In genomic region chr12:27588075-27588730, GRCh38 we compare ENCODE assay signal across 8 cellular contexts.
DNase-seq lines count a peak whose midpoint lies in the region; ATAC-seq and TF ChIP-seq lines count a peak whose summit lies in the region.
"Not testable (repeated sequence)": the region's sequence is repeated elsewhere in the genome, so short reads cannot be mapped to it uniquely, and the experiment has no call there.

No MANE protein-coding gene starts in this region.

- peak overlapping the region in 2 of 3 donors; percentile 6 to 22 for H3K27ac Mint-ChIP-seq in CD4-positive, CD25-positive, alpha-beta regulatory T cell
- H3K27ac Mint-ChIP-seq in activated CD4-positive, alpha-beta T cell treated with anti-CD3 and anti-CD28 coated beads, Interleukin-2, amount 10 ng/mL, durations not matched to agents 7 days and 5 days, result peak overlapping the region; percentile 78
- H3K27ac Mint-ChIP-seq in activated naive CD4-positive, alpha-beta T cell treated with anti-CD3 and anti-CD28 coated beads, Interleukin-2, amount 50 U/mL, for 24 hours, result peak overlapping the region; percentile 84
- not testable (repeated sequence) for H3K27ac Mint-ChIP-seq in endodermal cell, type B pancreatic cell
- peak overlapping the region in 3 of 6 donors; percentile 0 to 88 (median 11) for H3K27ac Mint-ChIP-seq in naive B cell

- peak overlapping the region; percentile 26 for H3K4me3 ChIP-seq in CD4-positive, CD25-positive, alpha-beta regulatory T cell (ENCODE audit: low read depth, low read length)
- H3K4me3 ChIP-seq in MM.1S (ENCODE audit: low read length), result peak overlapping the region; percentile 42
- peak overlapping the region; percentile 68 for H3K4me3 ChIP-seq in endodermal cell (ENCODE audit: low read length)

- TF ChIP-seq CTCF in MM.1S (IDR thresholded peaks at IDR 0.05; ENCODE audit: low read length); endodermal cell (conservative IDR thresholded peaks at IDR 0.05); type B pancreatic cell (conservative IDR thresholded peaks at IDR 0.05): not testable (repeated sequence)

- POLR2A ChIA-PET in activated CD4-positive, alpha-beta T cell treated with anti-CD3 and anti-CD28 coated beads, Interleukin-2, amount 10 ng/mL, durations not matched to agents 7 days and 5 days (lab: Charles Lee), result not testable (repeated sequence)

- not testable (repeated sequence) for ATAC-seq in CD4-positive, CD25-positive, alpha-beta regulatory T cell (ENCODE audit: low read depth in 2 of 2); naive B cell (ENCODE audit: low read depth in 2 of 2)
- peak; percentile 43 for ATAC-seq in GM18868 (IDR thresholded peaks at IDR 0.05; ENCODE audit: unreplicated experiment)

- WGBS in endodermal cell (ENCODE audit: insufficient coverage in 1 of 2, insufficient read length in 1 of 2), 2 experiments, result no CpG with 5 or more reads among the region's 2 CpGs

- not testable (repeated sequence) for H3K79me2 ChIP-seq in MM.1S (ENCODE audit: low read length)

- peak overlapping the region in 3 of 4 donors; percentile 11 to 76 (median 22) for H3K4me3 Mint-ChIP-seq in CD4-positive, CD25-positive, alpha-beta regulatory T cell
- H3K4me3 Mint-ChIP-seq in activated CD4-positive, alpha-beta T cell treated with anti-CD3 and anti-CD28 coated beads, Interleukin-2, amount 10 ng/mL, durations not matched to agents 7 days and 5 days, result peak overlapping the region; percentile 41
- peak overlapping the region; percentile 63 for H3K4me3 Mint-ChIP-seq in activated naive CD4-positive, alpha-beta T cell treated with anti-CD3 and anti-CD28 coated beads, Interleukin-2, amount 50 U/mL, for 24 hours
- H3K4me3 Mint-ChIP-seq in endodermal cell, result not testable (repeated sequence)
- H3K4me3 Mint-ChIP-seq in naive B cell (peak overlapping the region in 7 of 8 donors; percentile 31 to 81 (median 69)), type B pancreatic cell (peak overlapping the region; percentile 5)

- H3K9ac ChIP-seq in MM.1S (ENCODE audit: low read length); endodermal cell (ENCODE audit: extremely low read depth, low read length, poor library complexity, severe bottlenecking): not testable (repeated sequence)

- H3K9me3 ChIP-seq in CD4-positive, CD25-positive, alpha-beta regulatory T cell (ENCODE audit: control insufficient read depth in 2 of 2, low read length in 2 of 2); MM.1S (replicated peaks; ENCODE audit: insufficient read depth, low read length); endodermal cell (ENCODE audit: control insufficient read depth, low read length): not testable (repeated sequence)

- CTCF ChIA-PET in activated CD4-positive, alpha-beta T cell treated with anti-CD3 and anti-CD28 coated beads, Interleukin-2, amount 10 ng/mL, durations not matched to agents 7 days and 5 days (lab: Charles Lee), result not testable (repeated sequence)

- not testable (repeated sequence) for H3K36me3 Mint-ChIP-seq in CD4-positive, CD25-positive, alpha-beta regulatory T cell; activated CD4-positive, alpha-beta T cell treated with anti-CD3 and anti-CD28 coated beads, Interleukin-2, amount 10 ng/mL, durations not matched to agents 7 days and 5 days (ENCODE audit: low read depth); activated naive CD4-positive, alpha-beta T cell treated with anti-CD3 and anti-CD28 coated beads, Interleukin-2, amount 50 U/mL, for 24 hours
- H3K36me3 Mint-ChIP-seq in endodermal cell (ENCODE audit: low read depth) (peaks cover 15% of the 10 kb centered on the region), naive B cell (peaks cover 10 to 13% of the 10 kb centered on the region in 2 donors), type B pancreatic cell (peaks cover 21% of the 10 kb centered on the region)

- not testable (repeated sequence) for H3K36me3 ChIP-seq in CD4-positive, CD25-positive, alpha-beta regulatory T cell (ENCODE audit: control insufficient read depth, insufficient read depth, low read length); MM.1S (replicated peaks; ENCODE audit: insufficient read depth, low read length); endodermal cell (ENCODE audit: control insufficient read depth, insufficient read depth, low read length)

- H2AFZ ChIP-seq in MM.1S (ENCODE audit: low read length), result peak overlapping the region; percentile 9; the same call in 1 of the 2 replicates

- not testable (repeated sequence) for H3K9me2 ChIP-seq in MM.1S (replicated peaks; ENCODE audit: insufficient read depth, low read length)

- not testable (repeated sequence) for DNase-seq in CD4-positive, CD25-positive, alpha-beta regulatory T cell; activated CD4-positive, alpha-beta T cell treated with anti-CD3 and anti-CD28 coated beads, Interleukin-2, amount 10 ng/mL, durations not matched to agents 7 days and 5 days; endodermal cell; naive B cell; type B pancreatic cell (ENCODE audit: extremely low spot score, unreplicated experiment)
- peak; percentile 23 for DNase-seq in MM.1S

- not testable (repeated sequence) for H3K27me3 Mint-ChIP-seq in CD4-positive, CD25-positive, alpha-beta regulatory T cell; activated CD4-positive, alpha-beta T cell treated with anti-CD3 and anti-CD28 coated beads, Interleukin-2, amount 10 ng/mL, durations not matched to agents 7 days and 5 days; activated naive CD4-positive, alpha-beta T cell treated with anti-CD3 and anti-CD28 coated beads, Interleukin-2, amount 50 U/mL, for 24 hours; endodermal cell (ENCODE audit: insufficient read depth); naive B cell; type B pancreatic cell

- not testable (repeated sequence) for H3F3A ChIP-seq in MM.1S (ENCODE audit: insufficient read depth, low read length)

- not testable (repeated sequence) for H3K9me3 Mint-ChIP-seq in CD4-positive, CD25-positive, alpha-beta regulatory T cell; activated CD4-positive, alpha-beta T cell treated with anti-CD3 and anti-CD28 coated beads, Interleukin-2, amount 10 ng/mL, durations not matched to agents 7 days and 5 days; activated naive CD4-positive, alpha-beta T cell treated with anti-CD3 and anti-CD28 coated beads, Interleukin-2, amount 50 U/mL, for 24 hours; endodermal cell; naive B cell; type B pancreatic cell

- H3K4me2 ChIP-seq in MM.1S (ENCODE audit: low read depth, low read length), result peak overlapping the region; percentile 48

- H3K4me1 Mint-ChIP-seq in CD4-positive, CD25-positive, alpha-beta regulatory T cell, result peaks cover 3 to 10% (median 7%) of the 10 kb centered on the region in 4 donors
- peaks cover 12% of the 10 kb centered on the region for H3K4me1 Mint-ChIP-seq in activated CD4-positive, alpha-beta T cell treated with anti-CD3 and anti-CD28 coated beads, Interleukin-2, amount 10 ng/mL, durations not matched to agents 7 days and 5 days
- H3K4me1 Mint-ChIP-seq in activated naive CD4-positive, alpha-beta T cell treated with anti-CD3 and anti-CD28 coated beads, Interleukin-2, amount 50 U/mL, for 24 hours, result peaks cover 17% of the 10 kb centered on the region
- H3K4me1 Mint-ChIP-seq in endodermal cell (peaks cover 62% of the 10 kb centered on the region), naive B cell (peaks cover 6 to 19% (median 18%) of the 10 kb centered on the region in 3 donors)
- not testable (repeated sequence) for H3K4me1 Mint-ChIP-seq in type B pancreatic cell (ENCODE audit: unreplicated experiment)

- not testable (repeated sequence) for H3K27ac ChIP-seq in CD4-positive, CD25-positive, alpha-beta regulatory T cell (ENCODE audit: insufficient read depth, low read length, poor library complexity, severe bottlenecking); endodermal cell (ENCODE audit: low read depth, low read length)
- peak overlapping the region; percentile 11; the same call in 1 of the 2 replicates for H3K27ac ChIP-seq in MM.1S (ENCODE audit: low read length)

- not testable (repeated sequence) for H3K4me1 ChIP-seq in CD4-positive, CD25-positive, alpha-beta regulatory T cell (ENCODE audit: control insufficient read depth, insufficient read depth, low read length, poor library complexity, severe bottlenecking); MM.1S (ENCODE audit: low read length)
- H3K4me1 ChIP-seq in endodermal cell (ENCODE audit: control insufficient read depth, insufficient read depth, low read length), result peaks cover 15% of the 10 kb centered on the region

- H3K27me3 ChIP-seq in CD4-positive, CD25-positive, alpha-beta regulatory T cell (ENCODE audit: control insufficient read depth, insufficient read depth, low read length); MM.1S (replicated peaks; ENCODE audit: insufficient read depth, low read length); endodermal cell (ENCODE audit: control insufficient read depth, insufficient read depth, low read length, poor library complexity, severe bottlenecking): not testable (repeated sequence)

- not testable (repeated sequence) for H4K20me1 ChIP-seq in MM.1S (ENCODE audit: insufficient read depth, low read length)
